8 cellular contexts compared by ENCODE assay signal in the genomic region with DNA sequence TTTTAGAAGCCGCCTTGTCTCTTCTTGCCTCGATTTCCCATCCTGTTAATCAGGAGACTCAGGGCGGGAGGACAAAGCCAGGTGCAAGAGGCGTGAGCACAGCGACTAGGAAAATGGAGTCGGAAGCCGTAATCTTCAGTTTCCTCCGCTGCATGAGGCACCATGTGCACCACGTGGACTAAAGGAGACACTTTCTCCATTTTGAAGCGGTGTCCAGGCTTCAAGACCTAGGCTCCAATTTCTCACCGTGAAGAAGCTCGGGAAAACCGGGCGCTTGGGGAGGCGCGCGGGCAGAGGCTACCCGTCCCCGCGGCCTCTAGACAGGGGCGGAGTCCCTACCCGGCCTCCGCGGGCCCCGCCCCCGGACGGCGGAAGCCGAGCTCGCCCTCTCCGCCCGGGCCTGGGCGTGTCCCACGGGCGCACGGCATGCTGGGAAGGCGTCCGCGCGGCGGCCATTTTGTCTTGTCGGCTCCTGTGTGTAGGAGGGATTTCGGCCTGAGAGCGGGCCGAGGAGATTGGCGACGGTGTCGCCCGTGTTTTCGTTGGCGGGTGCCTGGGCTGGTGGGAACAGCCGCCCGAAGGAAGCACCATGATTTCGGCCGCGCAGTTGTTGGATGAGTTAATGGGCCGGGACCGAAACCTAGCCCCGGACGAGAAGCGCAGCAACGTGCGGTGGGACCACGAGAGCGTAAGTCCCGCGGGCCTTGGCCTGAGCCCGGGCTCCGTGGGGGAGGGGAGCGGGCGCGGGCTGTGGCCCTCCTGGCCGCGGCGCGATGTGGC. TPM values are rescaled to one million over a fixed set of nuclear protein-coding genes. Genes with fewer than 3 reads are reported as not detected.
A peak's percentile ranks its signal among the peaks of the same experiment; 100 is the strongest.
DNase-seq lines count a peak whose midpoint lies in the region; ATAC-seq and FAIRE-seq lines count a peak whose summit lies in the region.

A gene with protein sequence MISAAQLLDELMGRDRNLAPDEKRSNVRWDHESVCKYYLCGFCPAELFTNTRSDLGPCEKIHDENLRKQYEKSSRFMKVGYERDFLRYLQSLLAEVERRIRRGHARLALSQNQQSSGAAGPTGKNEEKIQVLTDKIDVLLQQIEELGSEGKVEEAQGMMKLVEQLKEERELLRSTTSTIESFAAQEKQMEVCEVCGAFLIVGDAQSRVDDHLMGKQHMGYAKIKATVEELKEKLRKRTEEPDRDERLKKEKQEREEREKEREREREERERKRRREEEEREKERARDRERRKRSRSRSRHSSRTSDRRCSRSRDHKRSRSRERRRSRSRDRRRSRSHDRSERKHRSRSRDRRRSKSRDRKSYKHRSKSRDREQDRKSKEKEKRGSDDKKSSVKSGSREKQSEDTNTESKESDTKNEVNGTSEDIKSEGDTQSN (plus strand): TSS at position 460 of the 780 bp plus-strand sequence. CDS start 130 bp downstream, at position 590.

- intact Hi-C loops in left ventricle myocardium superior (cut with micrococcal nuclease): no loop called here

- no peaks in the 10 kb centered on the region for H3K27me3 Mint-ChIP-seq in T-helper 17 cell

- FAIRE-seq in urothelium cell line (lab: Jason Lieb, UNC): peak; percentile 27

- ATAC-seq in GM18502 (IDR thresholded peaks at IDR 0.05; ENCODE audit: poor library complexity, unreplicated experiment): peak; percentile 89
- ATAC-seq in HG02943 (IDR thresholded peaks at IDR 0.05; ENCODE audit: low read depth, unreplicated experiment): peak; percentile 86
- peak; percentile 96 for ATAC-seq in T-helper 17 cell
- peak; percentile 98 for ATAC-seq in left ventricle myocardium superior

- no peaks in the 10 kb centered on the region for H3K9me3 ChIP-seq in T-helper 17 cell (ENCODE audit: control insufficient read depth, low read length, poor library complexity, severe bottlenecking)

- H3K4me1 Mint-ChIP-seq in T-helper 17 cell: peaks cover 22% of the 10 kb centered on the region

- DNase-seq in NCI-H187 (lab: John Stamatoyannopoulos, UW): peak; percentile 92
- DNase-seq in T-helper 17 cell: peak; percentile 87 to 91 (median 90)
- peak; percentile 54 to 95 (median 87) for DNase-seq in amygdala (lab: John Stamatoyannopoulos, UW)
- peak; percentile 97 for DNase-seq in left ventricle myocardium superior
- DNase-seq in pulmonary artery endothelial cell (ENCODE audit: low read depth, low spot score): peak; percentile 77
- peak; percentile 98 for DNase-seq in urothelium cell line (ENCODE audit: low spot score)

- peak within 1 kb of the TSS; percentile 93 for H3K27ac Mint-ChIP-seq in T-helper 17 cell

- no peaks in the 10 kb centered on the region for H3K36me3 Mint-ChIP-seq in T-helper 17 cell (ENCODE audit: low read depth)

- peak within 1 kb of the TSS; percentile 96 for H3K4me3 Mint-ChIP-seq in T-helper 17 cell

RNA-seq across cellular contexts. Expression of the gene that starts here (rescaled TPM):
- total RNA-seq in T-helper 17 cell (100 to 1,000 TPM; 129 to 155 TPM), left ventricle myocardium superior (53.3 TPM), pulmonary artery endothelial cell (18.1 and 27.9 TPM in 2 replicates)

Comparison
In these comparisons a context has a peak if more than half of its experiments do, and no peak if none do; other contexts are left out.
1. Peak in every context shown above with its lines: DNase-seq and ATAC-seq.